1 cellular context compared by ENCODE assay signal in the genomic region with DNA sequence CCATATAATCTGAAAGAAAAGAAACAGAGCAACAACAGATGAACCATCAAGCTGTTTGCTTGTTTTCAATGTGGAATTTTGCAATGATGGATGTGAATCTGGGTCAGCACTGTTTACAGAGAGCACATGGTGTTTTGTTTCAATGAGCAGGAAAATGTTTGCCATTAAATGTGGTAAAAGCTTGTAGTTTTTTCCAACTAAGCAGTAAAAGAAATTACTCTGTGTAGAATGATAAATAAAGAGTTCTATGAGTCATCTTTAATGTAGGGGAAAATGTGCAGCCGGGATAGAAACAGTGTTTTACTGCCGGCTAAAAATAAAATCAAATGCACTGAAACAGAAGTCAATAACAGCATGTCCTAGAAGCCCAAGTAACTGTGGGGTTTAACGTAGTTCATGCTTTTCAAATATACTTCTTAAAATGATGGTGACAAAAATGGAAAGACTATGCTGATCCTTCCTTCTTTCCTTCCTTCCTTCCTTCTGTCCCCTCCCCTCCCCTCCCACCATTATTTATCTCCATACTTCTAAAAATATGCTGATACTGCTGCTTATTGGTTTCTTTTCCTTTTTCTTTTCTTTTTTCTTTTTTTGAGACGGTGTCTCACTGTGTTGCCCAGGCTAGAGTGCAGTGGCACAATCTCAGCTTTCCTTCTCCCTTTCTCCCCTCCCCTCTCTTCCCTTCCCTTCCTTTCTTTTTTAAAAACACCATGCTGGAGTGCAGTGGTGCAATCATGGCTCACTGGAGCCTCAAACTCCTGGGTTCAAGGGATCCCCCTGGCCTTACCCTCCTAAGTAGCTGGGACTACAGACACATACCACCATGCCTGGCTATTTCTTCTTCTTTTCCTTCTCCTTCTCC.
TF ChIP-seq lines count a peak whose summit lies in the region.

No MANE protein-coding gene starts in this region.

TF ChIP-seq in HepG2, 621 proteins besides CTCF, POLR2A, EP300 and RAD21 (continued from another document and continues in another):
- TF ChIP-seq, protein P1, sequence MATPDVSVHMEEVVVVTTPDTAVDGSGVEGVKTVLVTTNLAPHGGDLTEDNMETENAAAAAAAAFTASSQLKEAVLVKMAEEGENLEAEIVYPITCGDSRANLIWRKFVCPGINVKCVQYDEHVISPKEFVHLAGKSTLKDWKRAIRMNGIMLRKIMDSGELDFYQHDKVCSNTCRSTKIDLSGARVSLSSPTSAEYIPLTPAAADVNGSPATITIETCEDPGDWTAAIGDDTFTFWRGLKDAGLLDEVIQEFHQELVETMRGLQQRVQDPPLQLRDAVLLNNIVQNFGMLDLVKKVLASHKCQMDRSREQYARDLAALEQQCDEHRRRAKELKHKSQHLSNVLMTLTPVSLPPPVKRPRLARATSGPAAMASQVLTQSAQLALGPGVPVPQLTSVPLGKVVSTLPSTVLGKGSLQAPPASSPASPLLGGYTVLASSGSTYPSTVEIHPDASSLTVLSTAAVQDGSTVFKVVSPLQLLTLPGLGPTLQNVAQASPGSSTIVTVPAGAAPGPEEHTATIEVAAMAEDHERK (CRISPR knock-in tag; IDR thresholded peaks at IDR 0.05; ENCODE audit: low read depth) = no peak
- TF ChIP-seq ZNF788 (CRISPR knock-in tag; IDR thresholded peaks at IDR 0.05; ENCODE audit: borderline replicate concordance) (no peak), SIN3B (IDR thresholded peaks at IDR 0.05; ENCODE audit: low read length) (no peak; the same call in 1 of the 2 replicates), ZC3H4 (CRISPR knock-in tag; IDR thresholded peaks at IDR 0.05; ENCODE audit: borderline replicate concordance) (no peak), ZNF329 (CRISPR knock-in tag; IDR thresholded peaks at IDR 0.05; ENCODE audit: low read depth) (no peak), ZNF24 (IDR thresholded peaks at IDR 0.05) (0 out of 2 replicates have a peak, but pooled peaks have one; percentile 22), ZSCAN30 (CRISPR knock-in tag; IDR thresholded peaks at IDR 0.05) (no peak), POLR2G (IDR thresholded peaks at IDR 0.05; ENCODE audit: low read depth, low read length) (no peak), NR2F1 (CRISPR knock-in tag; IDR thresholded peaks at IDR 0.05) (peak in 1 of 2 experiments; percentile 46; a peak in 1 of 4 replicates), ZNF781 (CRISPR knock-in tag; IDR thresholded peaks at IDR 0.05; ENCODE audit: borderline replicate concordance, not compliant biosample characterization) (no peak), ZIK1 (CRISPR knock-in tag; IDR thresholded peaks at IDR 0.05; ENCODE audit: borderline replicate concordance, low read depth) (no peak), JUNB (CRISPR knock-in tag; IDR thresholded peaks at IDR 0.05; ENCODE audit: borderline replicate concordance) (no peak), RFX3 (CRISPR knock-in tag; IDR thresholded peaks at IDR 0.05) (no peak), HMG20B (CRISPR knock-in tag; conservative IDR thresholded peaks at IDR 0.05) (0 out of 2 replicates have a peak, but pooled peaks have one; percentile 38), MBNL3 (CRISPR knock-in tag; conservative IDR thresholded peaks at IDR 0.05) (no peak), CAMTA2 (CRISPR knock-in tag; IDR thresholded peaks at IDR 0.05; ENCODE audit: borderline replicate concordance) (no peak), ZNF776 (CRISPR knock-in tag; IDR thresholded peaks at IDR 0.05) (no peak), HNRNPUL1 (IDR thresholded peaks at IDR 0.05; ENCODE audit: low read depth, low read length) (no peak), PAX8 (CRISPR knock-in tag; IDR thresholded peaks at IDR 0.05; ENCODE audit: borderline replicate concordance) (no peak), SRY (CRISPR knock-in tag; IDR thresholded peaks at IDR 0.05) (no peak), ZNF232 (CRISPR knock-in tag; IDR thresholded peaks at IDR 0.05; ENCODE audit: borderline replicate concordance) (no peak), NAIF1 (CRISPR knock-in tag; IDR thresholded peaks at IDR 0.05; ENCODE audit: borderline replicate concordance) (peak; percentile 28; the same call in 1 of the 2 replicates), RORA (CRISPR knock-in tag; IDR thresholded peaks at IDR 0.05) (peak; percentile 100), PITX1 (CRISPR knock-in tag; IDR thresholded peaks at IDR 0.05) (peak; percentile 54), HNF4A (CRISPR knock-in tag; IDR thresholded peaks at IDR 0.05) (peak; percentile 85), ZNF44 (CRISPR knock-in tag; IDR thresholded peaks at IDR 0.05) (no peak), SMAD3 (CRISPR knock-in tag; IDR thresholded peaks at IDR 0.05) (peak; percentile 70), KAT7 (CRISPR knock-in tag; IDR thresholded peaks at IDR 0.05; ENCODE audit: borderline replicate concordance) (no peak; the same call in 1 of the 2 replicates)
- TF ChIP-seq, protein P2, sequence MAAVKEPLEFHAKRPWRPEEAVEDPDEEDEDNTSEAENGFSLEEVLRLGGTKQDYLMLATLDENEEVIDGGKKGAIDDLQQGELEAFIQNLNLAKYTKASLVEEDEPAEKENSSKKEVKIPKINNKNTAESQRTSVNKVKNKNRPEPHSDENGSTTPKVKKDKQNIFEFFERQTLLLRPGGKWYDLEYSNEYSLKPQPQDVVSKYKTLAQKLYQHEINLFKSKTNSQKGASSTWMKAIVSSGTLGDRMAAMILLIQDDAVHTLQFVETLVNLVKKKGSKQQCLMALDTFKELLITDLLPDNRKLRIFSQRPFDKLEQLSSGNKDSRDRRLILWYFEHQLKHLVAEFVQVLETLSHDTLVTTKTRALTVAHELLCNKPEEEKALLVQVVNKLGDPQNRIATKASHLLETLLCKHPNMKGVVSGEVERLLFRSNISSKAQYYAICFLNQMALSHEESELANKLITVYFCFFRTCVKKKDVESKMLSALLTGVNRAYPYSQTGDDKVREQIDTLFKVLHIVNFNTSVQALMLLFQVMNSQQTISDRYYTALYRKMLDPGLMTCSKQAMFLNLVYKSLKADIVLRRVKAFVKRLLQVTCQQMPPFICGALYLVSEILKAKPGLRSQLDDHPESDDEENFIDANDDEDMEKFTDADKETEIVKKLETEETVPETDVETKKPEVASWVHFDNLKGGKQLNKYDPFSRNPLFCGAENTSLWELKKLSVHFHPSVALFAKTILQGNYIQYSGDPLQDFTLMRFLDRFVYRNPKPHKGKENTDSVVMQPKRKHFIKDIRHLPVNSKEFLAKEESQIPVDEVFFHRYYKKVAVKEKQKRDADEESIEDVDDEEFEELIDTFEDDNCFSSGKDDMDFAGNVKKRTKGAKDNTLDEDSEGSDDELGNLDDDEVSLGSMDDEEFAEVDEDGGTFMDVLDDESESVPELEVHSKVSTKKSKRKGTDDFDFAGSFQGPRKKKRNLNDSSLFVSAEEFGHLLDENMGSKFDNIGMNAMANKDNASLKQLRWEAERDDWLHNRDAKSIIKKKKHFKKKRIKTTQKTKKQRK (IDR thresholded peaks at IDR 0.05; ENCODE audit: low read length) = no peak
- TF ChIP-seq, protein P3, sequence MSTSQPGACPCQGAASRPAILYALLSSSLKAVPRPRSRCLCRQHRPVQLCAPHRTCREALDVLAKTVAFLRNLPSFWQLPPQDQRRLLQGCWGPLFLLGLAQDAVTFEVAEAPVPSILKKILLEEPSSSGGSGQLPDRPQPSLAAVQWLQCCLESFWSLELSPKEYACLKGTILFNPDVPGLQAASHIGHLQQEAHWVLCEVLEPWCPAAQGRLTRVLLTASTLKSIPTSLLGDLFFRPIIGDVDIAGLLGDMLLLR (CRISPR knock-in tag; IDR thresholded peaks at IDR 0.05) = no peak
- TF ChIP-seq, protein P4, sequence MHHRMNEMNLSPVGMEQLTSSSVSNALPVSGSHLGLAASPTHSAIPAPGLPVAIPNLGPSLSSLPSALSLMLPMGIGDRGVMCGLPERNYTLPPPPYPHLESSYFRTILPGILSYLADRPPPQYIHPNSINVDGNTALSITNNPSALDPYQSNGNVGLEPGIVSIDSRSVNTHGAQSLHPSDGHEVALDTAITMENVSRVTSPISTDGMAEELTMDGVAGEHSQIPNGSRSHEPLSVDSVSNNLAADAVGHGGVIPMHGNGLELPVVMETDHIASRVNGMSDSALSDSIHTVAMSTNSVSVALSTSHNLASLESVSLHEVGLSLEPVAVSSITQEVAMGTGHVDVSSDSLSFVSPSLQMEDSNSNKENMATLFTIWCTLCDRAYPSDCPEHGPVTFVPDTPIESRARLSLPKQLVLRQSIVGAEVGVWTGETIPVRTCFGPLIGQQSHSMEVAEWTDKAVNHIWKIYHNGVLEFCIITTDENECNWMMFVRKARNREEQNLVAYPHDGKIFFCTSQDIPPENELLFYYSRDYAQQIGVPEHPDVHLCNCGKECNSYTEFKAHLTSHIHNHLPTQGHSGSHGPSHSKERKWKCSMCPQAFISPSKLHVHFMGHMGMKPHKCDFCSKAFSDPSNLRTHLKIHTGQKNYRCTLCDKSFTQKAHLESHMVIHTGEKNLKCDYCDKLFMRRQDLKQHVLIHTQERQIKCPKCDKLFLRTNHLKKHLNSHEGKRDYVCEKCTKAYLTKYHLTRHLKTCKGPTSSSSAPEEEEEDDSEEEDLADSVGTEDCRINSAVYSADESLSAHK (CRISPR knock-in tag; IDR thresholded peaks at IDR 0.05; ENCODE audit: borderline replicate concordance) = no peak
- TF ChIP-seq, protein P5, sequence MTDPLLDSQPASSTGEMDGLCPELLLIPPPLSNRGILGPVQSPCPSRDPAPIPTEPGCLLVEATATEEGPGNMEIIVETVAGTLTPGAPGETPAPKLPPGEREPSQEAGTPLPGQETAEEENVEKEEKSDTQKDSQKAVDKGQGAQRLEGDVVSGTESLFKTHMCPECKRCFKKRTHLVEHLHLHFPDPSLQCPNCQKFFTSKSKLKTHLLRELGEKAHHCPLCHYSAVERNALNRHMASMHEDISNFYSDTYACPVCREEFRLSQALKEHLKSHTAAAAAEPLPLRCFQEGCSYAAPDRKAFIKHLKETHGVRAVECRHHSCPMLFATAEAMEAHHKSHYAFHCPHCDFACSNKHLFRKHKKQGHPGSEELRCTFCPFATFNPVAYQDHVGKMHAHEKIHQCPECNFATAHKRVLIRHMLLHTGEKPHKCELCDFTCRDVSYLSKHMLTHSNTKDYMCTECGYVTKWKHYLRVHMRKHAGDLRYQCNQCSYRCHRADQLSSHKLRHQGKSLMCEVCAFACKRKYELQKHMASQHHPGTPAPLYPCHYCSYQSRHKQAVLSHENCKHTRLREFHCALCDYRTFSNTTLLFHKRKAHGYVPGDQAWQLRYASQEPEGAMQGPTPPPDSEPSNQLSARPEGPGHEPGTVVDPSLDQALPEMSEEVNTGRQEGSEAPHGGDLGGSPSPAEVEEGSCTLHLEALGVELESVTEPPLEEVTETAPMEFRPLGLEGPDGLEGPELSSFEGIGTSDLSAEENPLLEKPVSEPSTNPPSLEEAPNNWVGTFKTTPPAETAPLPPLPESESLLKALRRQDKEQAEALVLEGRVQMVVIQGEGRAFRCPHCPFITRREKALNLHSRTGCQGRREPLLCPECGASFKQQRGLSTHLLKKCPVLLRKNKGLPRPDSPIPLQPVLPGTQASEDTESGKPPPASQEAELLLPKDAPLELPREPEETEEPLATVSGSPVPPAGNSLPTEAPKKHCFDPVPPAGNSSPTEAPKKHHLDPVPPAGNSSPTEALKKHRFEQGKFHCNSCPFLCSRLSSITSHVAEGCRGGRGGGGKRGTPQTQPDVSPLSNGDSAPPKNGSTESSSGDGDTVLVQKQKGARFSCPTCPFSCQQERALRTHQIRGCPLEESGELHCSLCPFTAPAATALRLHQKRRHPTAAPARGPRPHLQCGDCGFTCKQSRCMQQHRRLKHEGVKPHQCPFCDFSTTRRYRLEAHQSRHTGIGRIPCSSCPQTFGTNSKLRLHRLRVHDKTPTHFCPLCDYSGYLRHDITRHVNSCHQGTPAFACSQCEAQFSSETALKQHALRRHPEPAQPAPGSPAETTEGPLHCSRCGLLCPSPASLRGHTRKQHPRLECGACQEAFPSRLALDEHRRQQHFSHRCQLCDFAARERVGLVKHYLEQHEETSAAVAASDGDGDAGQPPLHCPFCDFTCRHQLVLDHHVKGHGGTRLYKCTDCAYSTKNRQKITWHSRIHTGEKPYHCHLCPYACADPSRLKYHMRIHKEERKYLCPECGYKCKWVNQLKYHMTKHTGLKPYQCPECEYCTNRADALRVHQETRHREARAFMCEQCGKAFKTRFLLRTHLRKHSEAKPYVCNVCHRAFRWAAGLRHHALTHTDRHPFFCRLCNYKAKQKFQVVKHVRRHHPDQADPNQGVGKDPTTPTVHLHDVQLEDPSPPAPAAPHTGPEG (CRISPR knock-in tag; IDR thresholded peaks at IDR 0.05) = no peak
- TF ChIP-seq, protein P6, sequence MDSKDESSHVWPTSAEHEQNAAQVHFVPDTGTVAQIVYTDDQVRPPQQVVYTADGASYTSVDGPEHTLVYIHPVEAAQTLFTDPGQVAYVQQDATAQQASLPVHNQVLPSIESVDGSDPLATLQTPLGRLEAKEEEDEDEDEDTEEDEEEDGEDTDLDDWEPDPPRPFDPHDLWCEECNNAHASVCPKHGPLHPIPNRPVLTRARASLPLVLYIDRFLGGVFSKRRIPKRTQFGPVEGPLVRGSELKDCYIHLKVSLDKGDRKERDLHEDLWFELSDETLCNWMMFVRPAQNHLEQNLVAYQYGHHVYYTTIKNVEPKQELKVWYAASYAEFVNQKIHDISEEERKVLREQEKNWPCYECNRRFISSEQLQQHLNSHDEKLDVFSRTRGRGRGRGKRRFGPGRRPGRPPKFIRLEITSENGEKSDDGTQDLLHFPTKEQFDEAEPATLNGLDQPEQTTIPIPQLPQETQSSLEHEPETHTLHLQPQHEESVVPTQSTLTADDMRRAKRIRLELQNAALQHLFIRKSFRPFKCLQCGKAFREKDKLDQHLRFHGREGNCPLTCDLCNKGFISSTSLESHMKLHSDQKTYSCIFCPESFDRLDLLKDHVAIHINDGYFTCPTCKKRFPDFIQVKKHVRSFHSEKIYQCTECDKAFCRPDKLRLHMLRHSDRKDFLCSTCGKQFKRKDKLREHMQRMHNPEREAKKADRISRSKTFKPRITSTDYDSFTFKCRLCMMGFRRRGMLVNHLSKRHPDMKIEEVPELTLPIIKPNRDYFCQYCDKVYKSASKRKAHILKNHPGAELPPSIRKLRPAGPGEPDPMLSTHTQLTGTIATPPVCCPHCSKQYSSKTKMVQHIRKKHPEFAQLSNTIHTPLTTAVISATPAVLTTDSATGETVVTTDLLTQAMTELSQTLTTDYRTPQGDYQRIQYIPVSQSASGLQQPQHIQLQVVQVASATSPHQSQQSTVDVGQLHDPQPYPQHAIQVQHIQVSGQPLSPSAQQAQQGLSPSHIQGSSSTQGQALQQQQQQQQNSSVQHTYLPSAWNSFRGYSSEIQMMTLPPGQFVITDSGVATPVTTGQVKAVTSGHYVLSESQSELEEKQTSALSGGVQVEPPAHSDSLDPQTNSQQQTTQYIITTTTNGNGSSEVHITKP (CRISPR knock-in tag; IDR thresholded peaks at IDR 0.05; ENCODE audit: low read depth) = no peak
- TF ChIP-seq, protein P7, sequence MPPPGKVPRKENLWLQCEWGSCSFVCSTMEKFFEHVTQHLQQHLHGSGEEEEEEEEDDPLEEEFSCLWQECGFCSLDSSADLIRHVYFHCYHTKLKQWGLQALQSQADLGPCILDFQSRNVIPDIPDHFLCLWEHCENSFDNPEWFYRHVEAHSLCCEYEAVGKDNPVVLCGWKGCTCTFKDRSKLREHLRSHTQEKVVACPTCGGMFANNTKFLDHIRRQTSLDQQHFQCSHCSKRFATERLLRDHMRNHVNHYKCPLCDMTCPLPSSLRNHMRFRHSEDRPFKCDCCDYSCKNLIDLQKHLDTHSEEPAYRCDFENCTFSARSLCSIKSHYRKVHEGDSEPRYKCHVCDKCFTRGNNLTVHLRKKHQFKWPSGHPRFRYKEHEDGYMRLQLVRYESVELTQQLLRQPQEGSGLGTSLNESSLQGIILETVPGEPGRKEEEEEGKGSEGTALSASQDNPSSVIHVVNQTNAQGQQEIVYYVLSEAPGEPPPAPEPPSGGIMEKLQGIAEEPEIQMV (CRISPR knock-in tag; IDR thresholded peaks at IDR 0.05; ENCODE audit: low read depth) = no peak
